8 cellular contexts compared by ENCODE assay signal in genomic region chr3:137845666-137846065, GRCh38.
"Had no signal": no experiment of that assay in that cellular context is flagged by ENCODE, and none has a peak within 500 bp of the region (broad histone marks: within the 10 kb centered on the region; RNA-seq: fewer than 3 reads in every experiment).

No MANE protein-coding gene starts in this region.

- H3K27ac Mint-ChIP-seq: H9 had no signal

- ATAC-seq: K562 had no signal

- FAIRE-seq: H54, HTR-8/SVneo, K562 had no signal

- DNase-seq: GOT3, H9, HCEC 1CT, IMR-90, KG1 had no signal

- H3K4me3 ChIP-seq: K562 had no signal

- H3K9me3 Mint-ChIP-seq: H9 had no signal

- H3K4me3 Mint-ChIP-seq: H9 had no signal
